In genomic region chr13:35796627-35797026, GRCh38 we compare ENCODE assay signal across 32 cellular contexts.
"Had no signal": no experiment of that assay in that cellular context is flagged by ENCODE, and none has a peak within 500 bp of the region (broad histone marks: within the 10 kb centered on the region; RNA-seq: fewer than 3 reads in every experiment).

No MANE protein-coding gene starts in this region.

- H3K27me3 ChIP-seq: brain microvascular endothelial cell had no signal

- H3K27me3 Mint-ChIP-seq: activated CD4-positive, alpha-beta T cell treated with anti-CD3 and anti-CD28 coated beads for 36 hours; activated CD4-positive, alpha-beta T cell treated with anti-CD3 and anti-CD28 coated beads, Interleukin-2, amount 10 ng/mL, durations not matched to agents 7 days and 5 days; activated naive CD4-positive, alpha-beta T cell treated with anti-CD3 and anti-CD28 coated beads, Interleukin-2, amount 10 ng/mL, durations not matched to agents 7 days and 5 days; activated naive CD8-positive, alpha-beta T cell treated with anti-CD3 and anti-CD28 coated beads, Interleukin-2, amount 50 U/mL, for 24 hours had no signal

- H3K27ac Mint-ChIP-seq: activated CD4-positive, alpha-beta T cell treated with anti-CD3 and anti-CD28 coated beads for 36 hours; activated CD4-positive, alpha-beta T cell treated with anti-CD3 and anti-CD28 coated beads, Interleukin-2, amount 10 ng/mL, durations not matched to agents 7 days and 5 days; activated naive CD4-positive, alpha-beta T cell treated with anti-CD3 and anti-CD28 coated beads, Interleukin-2, amount 10 ng/mL, durations not matched to agents 7 days and 5 days; activated naive CD8-positive, alpha-beta T cell; activated naive CD8-positive, alpha-beta T cell treated with anti-CD3 and anti-CD28 coated beads, Interleukin-2, amount 50 U/mL, for 24 hours; activated T-helper 1 cell treated with anti-CD3 and anti-CD28 coated beads, Interleukin-12 subunit alpha, Interleukin-12 subunit beta, Interleukin-2, Interleukin-4 antibody, amounts not matched to agents 30 ng/mL and 10 ng/mL and 1 ng/mL, durations not matched to agents 14 hours and 24 hours and 36 hours; T-helper 1 cell treated with Interleukin-12 subunit alpha and Interleukin-12 subunit beta and Interleukin-4 antibody, amounts not matched to agents 30 μg/mL and 1 μg/mL, for 36 hours; T-helper 2 cell treated with Interferon-gamma antibody and Interleukin-4, amounts not matched to agents 5 μg/mL and 100 μg/mL, for 36 hours; WTC11 had no signal

- DNase-seq: activated CD4-positive, alpha-beta T cell treated with anti-CD3 and anti-CD28 coated beads for 36 hours; activated CD4-positive, alpha-beta T cell treated with anti-CD3 and anti-CD28 coated beads, Interleukin-2, amount 10 ng/mL, durations not matched to agents 7 days and 5 days; activated CD4-positive, alpha-beta T cell treated with anti-CD3 and anti-CD28 coated beads, Interleukin-2, amount 50 U/mL, for 48 hours; activated CD8-positive, alpha-beta memory T cell treated with anti-CD3 and anti-CD28 coated beads, Interleukin-2, amount 50 U/mL, for 4 hours; activated gamma-delta T cell treated with Interleukin-2 at 50 U/mL for 16 hours; activated naive CD4-positive, alpha-beta T cell treated with anti-CD3 and anti-CD28 coated beads, Interleukin-2, amount 10 ng/mL, durations not matched to agents 7 days and 5 days; activated naive CD8-positive, alpha-beta T cell treated with anti-CD3 and anti-CD28 coated beads, Interleukin-2, amount 50 U/mL, for 24 hours; activated T-cell treated with anti-CD3 and anti-CD28 coated beads for 4 hours; activated T-cell treated with anti-CD3 and anti-CD28 coated beads, Interleukin-2, amount 50 U/mL, for 4 hours; amniotic stem cell; aorta; brain microvascular endothelial cell; Kasumi-1; KG1; MM.1S; MV-4-11; NCI-H1092; NCI-H1436 treated with DMSO at 0.1 percent for 48 hours; NCI-H1694 treated with DMSO at 0.1 percent for 48 hours; NCI-H2029; NCI-H345; NCI-H524 treated with DMSO at 0.1 percent for 48 hours; RPMI8226; SIG-M5 had no signal

- H3K4me1 Mint-ChIP-seq: activated CD4-positive, alpha-beta T cell treated with anti-CD3 and anti-CD28 coated beads for 36 hours; activated CD4-positive, alpha-beta T cell treated with anti-CD3 and anti-CD28 coated beads, Interleukin-2, amount 10 ng/mL, durations not matched to agents 7 days and 5 days; activated naive CD4-positive, alpha-beta T cell treated with anti-CD3 and anti-CD28 coated beads, Interleukin-2, amount 10 ng/mL, durations not matched to agents 7 days and 5 days; activated naive CD8-positive, alpha-beta T cell treated with anti-CD3 and anti-CD28 coated beads, Interleukin-2, amount 50 U/mL, for 24 hours had no signal

- H3K36me3 ChIP-seq: brain microvascular endothelial cell had no signal

- H3K36me3 Mint-ChIP-seq: activated naive CD4-positive, alpha-beta T cell treated with anti-CD3 and anti-CD28 coated beads, Interleukin-2, amount 10 ng/mL, durations not matched to agents 7 days and 5 days; activated naive CD8-positive, alpha-beta T cell; WTC11 had no signal

- ATAC-seq: activated CD4-positive, alpha-beta T cell treated with anti-CD3 and anti-CD28 coated beads for 36 hours; activated CD4-positive, CD25-positive, alpha-beta regulatory T cell treated with anti-CD3 and anti-CD28 coated beads, Interleukin-2, amount 50 U/mL, for 24 hours; activated naive CD8-positive, alpha-beta T cell treated with anti-CD3 and anti-CD28 coated beads, Interleukin-2, amount 50 U/mL, for 24 hours; activated T-cell treated with anti-CD3 and anti-CD28 coated beads, Interleukin-2, amount 50 U/mL, for 4 hours; Panc1; WTC11 had no signal

- H3K4me3 Mint-ChIP-seq: activated CD4-positive, alpha-beta T cell treated with anti-CD3 and anti-CD28 coated beads for 36 hours; activated CD4-positive, alpha-beta T cell treated with anti-CD3 and anti-CD28 coated beads, Interleukin-2, amount 10 ng/mL, durations not matched to agents 7 days and 5 days; activated naive CD4-positive, alpha-beta T cell treated with anti-CD3 and anti-CD28 coated beads, Interleukin-2, amount 10 ng/mL, durations not matched to agents 7 days and 5 days; activated naive CD8-positive, alpha-beta T cell; activated naive CD8-positive, alpha-beta T cell treated with anti-CD3 and anti-CD28 coated beads, Interleukin-2, amount 50 U/mL, for 24 hours; activated T-cell treated with anti-CD3 and anti-CD28 coated beads, Interleukin-2, amount 50 U/mL, for 4 hours; activated T-helper 1 cell treated with anti-CD3 and anti-CD28 coated beads, Interleukin-12 subunit alpha, Interleukin-12 subunit beta, Interleukin-2, Interleukin-4 antibody, amounts not matched to agents 30 ng/mL and 10 ng/mL and 1 ng/mL, durations not matched to agents 14 hours and 24 hours and 36 hours; T-helper 1 cell treated with Interleukin-12 subunit alpha and Interleukin-12 subunit beta and Interleukin-4 antibody, amounts not matched to agents 30 μg/mL and 1 μg/mL, for 36 hours; T-helper 2 cell treated with Interferon-gamma antibody and Interleukin-4, amounts not matched to agents 5 μg/mL and 100 μg/mL, for 36 hours; WTC11 had no signal

- H3K27ac ChIP-seq: brain microvascular endothelial cell had no signal

- FAIRE-seq: TTC549 had no signal

- H3K9me3 Mint-ChIP-seq: activated CD4-positive, alpha-beta T cell treated with anti-CD3 and anti-CD28 coated beads, Interleukin-2, amount 10 ng/mL, durations not matched to agents 7 days and 5 days; activated naive CD4-positive, alpha-beta T cell treated with anti-CD3 and anti-CD28 coated beads, Interleukin-2, amount 10 ng/mL, durations not matched to agents 7 days and 5 days; activated naive CD8-positive, alpha-beta T cell treated with anti-CD3 and anti-CD28 coated beads, Interleukin-2, amount 50 U/mL, for 24 hours; activated T-cell treated with anti-CD3 and anti-CD28 coated beads, Interleukin-2, amount 50 U/mL, for 4 hours; activated T-helper 1 cell treated with anti-CD3 and anti-CD28 coated beads, Interleukin-12 subunit alpha, Interleukin-12 subunit beta, Interleukin-2, Interleukin-4 antibody, amounts not matched to agents 30 ng/mL and 10 ng/mL and 1 ng/mL, durations not matched to agents 14 hours and 24 hours and 36 hours; T-helper 1 cell treated with Interleukin-12 subunit alpha and Interleukin-12 subunit beta and Interleukin-4 antibody, amounts not matched to agents 30 μg/mL and 1 μg/mL, for 36 hours; T-helper 2 cell treated with Interferon-gamma antibody and Interleukin-4, amounts not matched to agents 5 μg/mL and 100 μg/mL, for 36 hours; WTC11 had no signal
